1 cellular context compared by ENCODE assay signal in genomic region chr1:151841141-151841540, GRCh38.
TF ChIP-seq lines count a peak whose summit lies in the region.

No MANE protein-coding gene starts in this region.

TF ChIP-seq in WTC11, 78 proteins besides CTCF, POLR2A, EP300 and RAD21:
- TF ChIP-seq MXD4 (CRISPR knock-in tag; IDR thresholded peaks at IDR 0.05; ENCODE audit: borderline replicate concordance) (no peak), NFE2L1 (CRISPR knock-in tag; IDR thresholded peaks at IDR 0.05) (no peak), FOXP4 (CRISPR knock-in tag; IDR thresholded peaks at IDR 0.05) (no peak), SMAD4 (CRISPR knock-in tag; IDR thresholded peaks at IDR 0.05) (no peak), JUN (CRISPR knock-in tag; IDR thresholded peaks at IDR 0.05) (no peak), CBFB (CRISPR knock-in tag; IDR thresholded peaks at IDR 0.05; ENCODE audit: low read depth) (no peak), OVOL2 (CRISPR knock-in tag; IDR thresholded peaks at IDR 0.05; ENCODE audit: borderline replicate concordance) (no peak), MAX (CRISPR knock-in tag; IDR thresholded peaks at IDR 0.05) (no peak), TEAD4 (CRISPR knock-in tag; IDR thresholded peaks at IDR 0.05) (no peak)
